ENCODE assay signal across 1 cellular context in genomic region chr3:62529230-62529629, GRCh38.
A peak's percentile ranks its signal among the peaks of the same experiment; 100 is the strongest.
TF ChIP-seq lines count a peak whose summit lies in the region.

No MANE protein-coding gene starts in this region.

TF ChIP-seq in HepG2, 621 proteins besides CTCF, POLR2A, EP300 and RAD21 (continued from another document and continues in another):
- no peak for TF ChIP-seq ZHX2 (IDR thresholded peaks at IDR 0.05; ENCODE audit: low read depth)
- TF ChIP-seq ZHX2 (CRISPR knock-in tag; IDR thresholded peaks at IDR 0.05; ENCODE audit: borderline replicate concordance): 0 out of 2 replicates have a peak, but pooled peaks have one; percentile 53
- TF ChIP-seq ZKSCAN1 (IDR thresholded peaks at IDR 0.05; ENCODE audit: low read length): no peak
- 0 out of 2 replicates have a peak, but pooled peaks have one; percentile 28 for TF ChIP-seq ZBTB21 (CRISPR knock-in tag; IDR thresholded peaks at IDR 0.05)
- no peak for TF ChIP-seq ZNF75D (CRISPR knock-in tag; IDR thresholded peaks at IDR 0.05; ENCODE audit: borderline replicate concordance)
- peak; percentile 35; the same call in 1 of the 2 replicates for TF ChIP-seq GLI4 (CRISPR knock-in tag; IDR thresholded peaks at IDR 0.05; ENCODE audit: borderline replicate concordance)
- 0 out of 2 replicates have a peak, but pooled peaks have one; percentile 22 for TF ChIP-seq ONECUT2 (CRISPR knock-in tag; IDR thresholded peaks at IDR 0.05)
- TF ChIP-seq ZNF343 (CRISPR knock-in tag; IDR thresholded peaks at IDR 0.05): no peak
- peak; percentile 69; the same call in 1 of the 2 replicates for TF ChIP-seq ZNF557 (CRISPR knock-in tag; IDR thresholded peaks at IDR 0.05)
- 0 out of 2 replicates have a peak, but pooled peaks have one; percentile 34 for TF ChIP-seq ZSCAN9 (CRISPR knock-in tag; IDR thresholded peaks at IDR 0.05; ENCODE audit: borderline replicate concordance)
- TF ChIP-seq MIXL1 (CRISPR knock-in tag; IDR thresholded peaks at IDR 0.05): 0 out of 2 replicates have a peak, but pooled peaks have one; percentile 44
- TF ChIP-seq REST (IDR thresholded peaks at IDR 0.05; ENCODE audit: borderline replicate concordance in 1 of 2, low read depth in 1 of 2, low read length in 2 of 2): peak; percentile 88 to 98
- TF ChIP-seq ZNF574 (CRISPR knock-in tag; IDR thresholded peaks at IDR 0.05): 0 out of 2 replicates have a peak, but pooled peaks have one; percentile 18
- TF ChIP-seq WIZ (CRISPR knock-in tag; IDR thresholded peaks at IDR 0.05): peak; percentile 78; the same call in 1 of the 2 replicates
- 0 out of 2 replicates have a peak, but pooled peaks have one; percentile 55 for TF ChIP-seq ZFP37 (CRISPR knock-in tag; IDR thresholded peaks at IDR 0.05; ENCODE audit: borderline replicate concordance)
- TF ChIP-seq HDAC2 (CRISPR knock-in tag; IDR thresholded peaks at IDR 0.05): peak; percentile 51; the same call in 1 of the 2 replicates
- 0 out of 2 replicates have a peak, but pooled peaks have one; percentile 13 for TF ChIP-seq SAP130 (CRISPR knock-in tag; IDR thresholded peaks at IDR 0.05; ENCODE audit: low read depth)
- peak; percentile 70; the same call in 1 of the 2 replicates for TF ChIP-seq NKX3-1 (CRISPR knock-in tag; IDR thresholded peaks at IDR 0.05)
- 0 out of 2 replicates have a peak, but pooled peaks have one; percentile 45 for TF ChIP-seq HBP1 (CRISPR knock-in tag; IDR thresholded peaks at IDR 0.05; ENCODE audit: low read depth)
- TF ChIP-seq KLF11 (CRISPR knock-in tag; IDR thresholded peaks at IDR 0.05): peak; percentile 61; the same call in 1 of the 2 replicates
- 0 out of 2 replicates have a peak, but pooled peaks have one; percentile 23 for TF ChIP-seq RARA (CRISPR knock-in tag; IDR thresholded peaks at IDR 0.05)
- peak; percentile 52; the same call in 1 of the 2 replicates for TF ChIP-seq NFAT5 (CRISPR knock-in tag; IDR thresholded peaks at IDR 0.05)
- 0 out of 2 replicates have a peak, but pooled peaks have one; percentile 24 for TF ChIP-seq ZNF644 (CRISPR knock-in tag; IDR thresholded peaks at IDR 0.05; ENCODE audit: low read depth)
- no peak for TF ChIP-seq TEAD2 (CRISPR knock-in tag; IDR thresholded peaks at IDR 0.05)
- peak; percentile 83; the same call in 1 of the 2 replicates for TF ChIP-seq ZNF232 (CRISPR knock-in tag; IDR thresholded peaks at IDR 0.05; ENCODE audit: borderline replicate concordance)
- no peak for TF ChIP-seq ZFP36L1 (CRISPR knock-in tag; IDR thresholded peaks at IDR 0.05)
- no peak for TF ChIP-seq ZNF264 (CRISPR knock-in tag; IDR thresholded peaks at IDR 0.05)
- no peak for TF ChIP-seq ZBTB33 (CRISPR knock-in tag; IDR thresholded peaks at IDR 0.05)
- no peak for TF ChIP-seq SOX13 (IDR thresholded peaks at IDR 0.05)
- TF ChIP-seq SOX13 (CRISPR knock-in tag; conservative IDR thresholded peaks at IDR 0.05 in 1 of 2, IDR thresholded peaks at IDR 0.05 in 1 of 2): 0 out of 4 replicates have a peak, but pooled peaks of 1 of the 2 experiments have one; percentile 17
- TF ChIP-seq XBP1 (CRISPR knock-in tag; IDR thresholded peaks at IDR 0.05): 0 out of 2 replicates have a peak, but pooled peaks have one; percentile 58
- TF ChIP-seq TGIF2 (CRISPR knock-in tag; IDR thresholded peaks at IDR 0.05): peak; percentile 54; the same call in 1 of the 2 replicates
- TF ChIP-seq ATF3 (CRISPR knock-in tag; IDR thresholded peaks at IDR 0.05): 0 out of 2 replicates have a peak, but pooled peaks have one; percentile 34
- TF ChIP-seq ZNF878 (CRISPR knock-in tag; IDR thresholded peaks at IDR 0.05): no peak
- 0 out of 2 replicates have a peak, but pooled peaks have one; percentile 43 for TF ChIP-seq ERF (CRISPR knock-in tag; IDR thresholded peaks at IDR 0.05)
- TF ChIP-seq ISL2 (CRISPR knock-in tag; IDR thresholded peaks at IDR 0.05): peak; percentile 36; the same call in 1 of the 2 replicates
- peak; percentile 88; the same call in 1 of the 2 replicates for TF ChIP-seq EHMT2 (IDR thresholded peaks at IDR 0.05; ENCODE audit: borderline replicate concordance, low read depth, low read length)
